In the genomic region with DNA sequence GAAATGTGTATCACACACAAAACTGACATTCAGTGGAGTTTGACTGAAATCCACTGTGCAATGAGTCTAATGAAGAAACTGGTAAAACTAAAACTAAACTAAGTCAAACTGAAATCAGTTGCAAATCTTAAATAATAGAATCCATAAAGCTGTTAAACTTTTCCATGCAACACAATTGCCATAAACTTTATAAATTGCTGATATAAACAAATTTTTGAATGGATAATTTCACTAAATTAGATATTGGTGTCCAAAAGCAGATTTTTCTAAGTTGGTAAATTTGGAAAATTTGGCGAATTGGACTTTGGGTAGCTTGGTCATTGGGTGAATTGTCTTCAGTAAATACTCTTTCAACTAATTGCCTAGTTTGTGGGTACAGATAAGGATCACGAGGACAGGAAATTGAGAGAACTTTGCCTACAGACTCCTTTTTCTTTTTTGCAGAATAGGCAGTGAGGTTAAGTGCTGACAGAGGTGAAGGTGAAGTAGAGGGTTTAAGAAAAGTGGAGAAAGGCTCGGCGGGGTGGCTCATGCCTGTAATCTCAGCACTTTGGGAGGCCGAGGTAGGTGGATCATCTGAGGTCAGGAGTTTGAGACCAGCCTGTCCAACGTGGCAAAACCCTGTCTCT, we compare ENCODE assay signal across 15 cellular contexts. TPM values are rescaled to one million over a fixed set of nuclear protein-coding genes. Genes with fewer than 3 reads are reported as not detected.
A peak's percentile ranks its signal among the peaks of the same experiment; 100 is the strongest.
DNase-seq lines count a peak whose midpoint lies in the region; ATAC-seq and TF ChIP-seq lines count a peak whose summit lies in the region.
"Had no signal": no experiment of that assay in that cellular context is flagged by ENCODE, and none has a peak within 500 bp of the region (broad histone marks: within the 10 kb centered on the region; RNA-seq: fewer than 3 reads in every experiment).

No MANE protein-coding gene starts in this region.

- no peak for TF ChIP-seq CTCF in CD8-positive, alpha-beta T cell (IDR thresholded peaks at IDR 0.05)

- no peaks in the 10 kb centered on the region for H3K9me3 ChIP-seq in CD8-positive, alpha-beta T cell (ENCODE audit: low read length)

- no peak for DNase-seq in activated naive CD4-positive, alpha-beta T cell treated with anti-CD3 and anti-CD28 coated beads, Interleukin-2, amount 10 ng/mL, durations not matched to agents 7 days and 5 days
- no peak for DNase-seq in activated naive CD4-positive, alpha-beta T cell treated with anti-CD3 and anti-CD28 coated beads for 36 hours
- DNase-seq in CD8-positive, alpha-beta T cell: no peak
- DNase-seq in effector memory CD8-positive, alpha-beta T cell: no peak
- no peak for DNase-seq in glomerular visceral epithelial cell (ENCODE audit: extremely low spot score)
- DNase-seq in stimulated activated CD4-positive, alpha-beta T cell treated with anti-CD3 and anti-CD28 coated beads, Interleukin-2, amount 100 ng/mL, for 24 hours: no peak
- DNase-seq: EL, Kasumi-1, NCI-H187 treated with DMSO at 0.1 percent for 48 hours, NCI-H2171 treated with DMSO at 0.1 percent for 48 hours, NCI-H510A, NCI-H82 had no signal

- H3K27ac ChIP-seq in CD8-positive, alpha-beta T cell (ENCODE audit: low read depth, low read length): no peak overlapping the region

- peaks cover 12% of the 10 kb centered on the region for H3K36me3 Mint-ChIP-seq in activated naive CD4-positive, alpha-beta T cell treated with anti-CD3 and anti-CD28 coated beads, Interleukin-2, amount 10 ng/mL, durations not matched to agents 7 days and 5 days
- H3K36me3 Mint-ChIP-seq in activated naive CD4-positive, alpha-beta T cell treated with anti-CD3 and anti-CD28 coated beads for 36 hours (ENCODE audit: low read depth): no peaks in the 10 kb centered on the region
- H3K36me3 Mint-ChIP-seq in CD8-positive, alpha-beta T cell: no peaks in the 10 kb centered on the region
- H3K36me3 Mint-ChIP-seq in T-helper 1 cell treated with Interleukin-12 subunit alpha and Interleukin-12 subunit beta and Interleukin-4 antibody, amounts not matched to agents 30 μg/mL and 1 μg/mL, for 36 hours (ENCODE audit: low read depth): peaks cover 15% of the 10 kb centered on the region
- H3K36me3 Mint-ChIP-seq in effector memory CD8-positive, alpha-beta T cell (ENCODE audit: insufficient read depth): no peaks in the 10 kb centered on the region

- peak overlapping the region; percentile 3 for H3K27ac Mint-ChIP-seq in activated naive CD4-positive, alpha-beta T cell treated with anti-CD3 and anti-CD28 coated beads, Interleukin-2, amount 10 ng/mL, durations not matched to agents 7 days and 5 days
- no peak overlapping the region for H3K27ac Mint-ChIP-seq in activated naive CD4-positive, alpha-beta T cell treated with anti-CD3 and anti-CD28 coated beads for 36 hours
- peak overlapping the region; percentile 75 for H3K27ac Mint-ChIP-seq in CD8-positive, alpha-beta T cell
- peak overlapping the region; percentile 43 for H3K27ac Mint-ChIP-seq in T-helper 1 cell treated with Interleukin-12 subunit alpha and Interleukin-12 subunit beta and Interleukin-4 antibody, amounts not matched to agents 30 μg/mL and 1 μg/mL, for 36 hours
- no peak overlapping the region for H3K27ac Mint-ChIP-seq in effector memory CD8-positive, alpha-beta T cell
- H3K27ac Mint-ChIP-seq: B cell had no signal

- no peaks in the 10 kb centered on the region for H3K27me3 ChIP-seq in CD8-positive, alpha-beta T cell (ENCODE audit: insufficient read depth, low read length)

- CTCF ChIA-PET in activated naive CD4-positive, alpha-beta T cell treated with anti-CD3 and anti-CD28 coated beads, Interleukin-2, amount 10 ng/mL, durations not matched to agents 7 days and 5 days (lab: Charles Lee): interaction anchor here (0.8 kb wide), 1 partner anchor 18 kb away, joined by 3 read pairs; no protein-coding TSS in a partner anchor
- CTCF ChIA-PET in activated naive CD4-positive, alpha-beta T cell treated with anti-CD3 and anti-CD28 coated beads for 36 hours (lab: Charles Lee): interaction anchor here (1.3 kb wide), 1 partner anchor 58 kb away, joined by 4 read pairs; a partner anchor contains a TSS
- CTCF ChIA-PET in CD8-positive, alpha-beta T cell (lab: Charles Lee): interaction anchor here (2.7 kb wide), 1 partner anchor 13 kb away, joined by 12 read pairs; a partner anchor contains a TSS

- H3K36me3 ChIP-seq in CD8-positive, alpha-beta T cell (ENCODE audit: insufficient read depth, low read length): no peaks in the 10 kb centered on the region

- intact Hi-C loops in activated naive CD4-positive, alpha-beta T cell treated with anti-CD3 and anti-CD28 coated beads for 36 hours (cut with micrococcal nuclease): loop anchor here (2.0 kb wide), 1 partner anchor 16 kb away; a partner anchor contains a TSS
- intact Hi-C loops in CD8-positive, alpha-beta T cell (cut with DNase I, micrococcal nuclease): no loop called here

- peaks cover 5% of the 10 kb centered on the region for H3K27me3 Mint-ChIP-seq in activated naive CD4-positive, alpha-beta T cell treated with anti-CD3 and anti-CD28 coated beads, Interleukin-2, amount 10 ng/mL, durations not matched to agents 7 days and 5 days
- H3K27me3 Mint-ChIP-seq in activated naive CD4-positive, alpha-beta T cell treated with anti-CD3 and anti-CD28 coated beads for 36 hours (ENCODE audit: low read depth): no peaks in the 10 kb centered on the region
- no peaks in the 10 kb centered on the region for H3K27me3 Mint-ChIP-seq in CD8-positive, alpha-beta T cell (ENCODE audit: low read depth)
- H3K27me3 Mint-ChIP-seq in T-helper 1 cell treated with Interleukin-12 subunit alpha and Interleukin-12 subunit beta and Interleukin-4 antibody, amounts not matched to agents 30 μg/mL and 1 μg/mL, for 36 hours (ENCODE audit: low read depth): peaks cover 7% of the 10 kb centered on the region
- no peaks in the 10 kb centered on the region for H3K27me3 Mint-ChIP-seq in effector memory CD8-positive, alpha-beta T cell

- no peaks in the 10 kb centered on the region for H3K9me3 Mint-ChIP-seq in activated naive CD4-positive, alpha-beta T cell treated with anti-CD3 and anti-CD28 coated beads, Interleukin-2, amount 10 ng/mL, durations not matched to agents 7 days and 5 days
- H3K9me3 Mint-ChIP-seq in activated naive CD4-positive, alpha-beta T cell treated with anti-CD3 and anti-CD28 coated beads for 36 hours: no peaks in the 10 kb centered on the region
- no peaks in the 10 kb centered on the region for H3K9me3 Mint-ChIP-seq in CD8-positive, alpha-beta T cell
- H3K9me3 Mint-ChIP-seq in T-helper 1 cell treated with Interleukin-12 subunit alpha and Interleukin-12 subunit beta and Interleukin-4 antibody, amounts not matched to agents 30 μg/mL and 1 μg/mL, for 36 hours: no peaks in the 10 kb centered on the region
- H3K9me3 Mint-ChIP-seq in effector memory CD8-positive, alpha-beta T cell: no peaks in the 10 kb centered on the region

- no peak overlapping the region for H3K4me3 ChIP-seq in CD8-positive, alpha-beta T cell (ENCODE audit: low read depth, low read length)

- peak; percentile 25 for ATAC-seq in CD8-positive, alpha-beta T cell
- ATAC-seq in effector memory CD8-positive, alpha-beta T cell (replicated peaks): no peak
- ATAC-seq: Right ventricle myocardium inferior had no signal

- POLR2A ChIA-PET in CD8-positive, alpha-beta T cell (lab: Charles Lee): interaction anchor here (2.4 to 5.6 kb wide), 3 partner anchors 12 to 58 kb away, joined by 9 to 30 read pairs (median 27); a partner anchor contains a TSS

- peaks cover 79% of the 10 kb centered on the region for H3K4me1 Mint-ChIP-seq in activated naive CD4-positive, alpha-beta T cell treated with anti-CD3 and anti-CD28 coated beads, Interleukin-2, amount 10 ng/mL, durations not matched to agents 7 days and 5 days
- H3K4me1 Mint-ChIP-seq in activated naive CD4-positive, alpha-beta T cell treated with anti-CD3 and anti-CD28 coated beads for 36 hours (ENCODE audit: low read depth): peaks cover 73% of the 10 kb centered on the region
- peaks cover 77% of the 10 kb centered on the region for H3K4me1 Mint-ChIP-seq in CD8-positive, alpha-beta T cell (ENCODE audit: low read depth)
- peaks cover 59% of the 10 kb centered on the region for H3K4me1 Mint-ChIP-seq in T-helper 1 cell treated with Interleukin-12 subunit alpha and Interleukin-12 subunit beta and Interleukin-4 antibody, amounts not matched to agents 30 μg/mL and 1 μg/mL, for 36 hours (ENCODE audit: low read depth)
- H3K4me1 Mint-ChIP-seq in effector memory CD8-positive, alpha-beta T cell (ENCODE audit: low read depth in 2 of 2): peaks cover 29 to 49% of the 10 kb centered on the region in 2 donors

- no peak overlapping the region for H3K4me3 Mint-ChIP-seq in activated naive CD4-positive, alpha-beta T cell treated with anti-CD3 and anti-CD28 coated beads, Interleukin-2, amount 10 ng/mL, durations not matched to agents 7 days and 5 days
- H3K4me3 Mint-ChIP-seq in activated naive CD4-positive, alpha-beta T cell treated with anti-CD3 and anti-CD28 coated beads for 36 hours: no peak overlapping the region
- H3K4me3 Mint-ChIP-seq in CD8-positive, alpha-beta T cell: peak overlapping the region; percentile 55
- peak overlapping the region; percentile 53 for H3K4me3 Mint-ChIP-seq in T-helper 1 cell treated with Interleukin-12 subunit alpha and Interleukin-12 subunit beta and Interleukin-4 antibody, amounts not matched to agents 30 μg/mL and 1 μg/mL, for 36 hours
- H3K4me3 Mint-ChIP-seq in effector memory CD8-positive, alpha-beta T cell: peak overlapping the region; percentile 37 to 38
- H3K4me3 Mint-ChIP-seq: B cell had no signal

- peaks cover 82% of the 10 kb centered on the region for H3K4me1 ChIP-seq in CD8-positive, alpha-beta T cell (ENCODE audit: insufficient read depth, low read length)

RNA-seq across cellular contexts. Expression of a gene that starts 12.8 kb away (rescaled TPM):
- total RNA-seq in activated naive CD4-positive, alpha-beta T cell treated with anti-CD3 and anti-CD28 coated beads for 36 hours: 100 to 1,000 TPM in 1 of 2 experiments, 10 to 100 TPM in 1; 99.7 to 102 TPM
- 10 to 100 TPM; 11.2 to 12.0 TPM for total RNA-seq in CD8-positive, alpha-beta T cell

RNA-seq across cellular contexts. Expression of a gene that starts 14.7 kb away (rescaled TPM):
- total RNA-seq in activated naive CD4-positive, alpha-beta T cell treated with anti-CD3 and anti-CD28 coated beads for 36 hours: under 1 TPM; 0.79 to 0.88 TPM
- 10 to 100 TPM; 11.1 TPM for total RNA-seq in CD8-positive, alpha-beta T cell

RNA-seq across cellular contexts. Expression of a gene that starts 51.1 kb away (rescaled TPM):
- 10 to 100 TPM; 25.7 to 28.5 TPM for total RNA-seq in activated naive CD4-positive, alpha-beta T cell treated with anti-CD3 and anti-CD28 coated beads for 36 hours
- total RNA-seq in CD8-positive, alpha-beta T cell: 10 to 100 TPM; 31.1 to 34.8 TPM

RNA-seq across cellular contexts. Expression of a gene that starts 58.3 kb away (rescaled TPM):
- 100 to 1,000 TPM; 151 to 156 TPM for total RNA-seq in activated naive CD4-positive, alpha-beta T cell treated with anti-CD3 and anti-CD28 coated beads for 36 hours
- 100 to 1,000 TPM; 158 to 161 TPM for total RNA-seq in CD8-positive, alpha-beta T cell

Comparison
In these comparisons a context has a peak if more than half of its experiments do, and no peak if none do; other contexts are left out.
1. H3K27ac Mint-ChIP-seq: peak in activated naive CD4-positive, alpha-beta T cell treated with anti-CD3 and anti-CD28 coated beads, Interleukin-2, amount 10 ng/mL, durations not matched to agents 7 days and 5 days (single experiment), CD8-positive, alpha-beta T cell (single experiment) and T-helper 1 cell treated with Interleukin-12 subunit alpha and Interleukin-12 subunit beta and Interleukin-4 antibody, amounts not matched to agents 30 μg/mL and 1 μg/mL, for 36 hours (single experiment); none in activated naive CD4-positive, alpha-beta T cell treated with anti-CD3 and anti-CD28 coated beads for 36 hours (single experiment) and effector memory CD8-positive, alpha-beta T cell (0 of 2).
2. H3K4me3 Mint-ChIP-seq: peak in CD8-positive, alpha-beta T cell (single experiment), T-helper 1 cell treated with Interleukin-12 subunit alpha and Interleukin-12 subunit beta and Interleukin-4 antibody, amounts not matched to agents 30 μg/mL and 1 μg/mL, for 36 hours (single experiment) and effector memory CD8-positive, alpha-beta T cell (2 of 2); none in activated naive CD4-positive, alpha-beta T cell treated with anti-CD3 and anti-CD28 coated beads, Interleukin-2, amount 10 ng/mL, durations not matched to agents 7 days and 5 days (single experiment) and activated naive CD4-positive, alpha-beta T cell treated with anti-CD3 and anti-CD28 coated beads for 36 hours (single experiment).
3. RNA of a gene that starts 12.8 kb away (total RNA-seq): 99.7 to 102 TPM in activated naive CD4-positive, alpha-beta T cell treated with anti-CD3 and anti-CD28 coated beads for 36 hours; 11.2 to 12.0 TPM in CD8-positive, alpha-beta T cell; every median in the first group is over 4 times any median in the second.
4. RNA of a gene that starts 14.7 kb away (total RNA-seq): 11.1 TPM in CD8-positive, alpha-beta T cell; 0.79 to 0.88 TPM in activated naive CD4-positive, alpha-beta T cell treated with anti-CD3 and anti-CD28 coated beads for 36 hours; every median in the first group is over 4 times any median in the second.